In genomic region chr1:169106095-169106920, GRCh38 we compare ENCODE assay signal across 8 cellular contexts. TPM values are rescaled to one million over a fixed set of nuclear protein-coding genes. Genes with fewer than 3 reads are reported as not detected.
DNase-seq lines count a peak whose midpoint lies in the region; ATAC-seq and TF ChIP-seq lines count a peak whose summit lies in the region.

ATP1B1 (plus strand) TSS chr1:169106690; CDS start chr1:169106830, 140 bp downstream.

- ATAC-seq in RWPE2 (ENCODE audit: low read depth) = peak; percentile 78

- no peaks in the 10 kb centered on the region for H3K9me2 ChIP-seq in neural cell (ENCODE audit: insufficient read depth, low read length)

- TF ChIP-seq EP300 in neural cell (conservative IDR thresholded peaks at IDR 0.05; ENCODE audit: poor library complexity, severe bottlenecking) (peak; percentile 72), stomach (IDR thresholded peaks at IDR 0.05) (no peak)

- DNase-seq in H4 (ENCODE audit: low spot score) (peak; percentile 73), LoVo (ENCODE audit: low spot score) (peak; percentile 92), RWPE2 (ENCODE audit: low spot score) (peak; percentile 83), fibroblast of villous mesenchyme (ENCODE audit: low read depth) (peak; percentile 80), stomach (peak; percentile 94)
- peak; percentile 94 for DNase-seq in activated effector memory CD4-positive, alpha-beta T cell treated with anti-CD3 and anti-CD28 coated beads, Interleukin-2, amount 50 U/mL, for 16 hours

- H3K4me3 ChIP-seq in RWPE2 (ENCODE audit: severe bottlenecking) = peak within 1 kb of the TSS; percentile 69
- H3K4me3 ChIP-seq in fibroblast of villous mesenchyme (ENCODE audit: low read depth, low read length) = peak within 1 kb of the TSS; percentile 85
- H3K4me3 ChIP-seq in neural cell (ENCODE audit: low read length) = peak within 1 kb of the TSS; percentile 92
- H3K4me3 ChIP-seq in stomach = peak within 1 kb of the TSS; percentile 75 to 96 (median 79)

- peak within 1 kb of the TSS; percentile 88 for H2AFZ ChIP-seq in neural cell (ENCODE audit: low read depth, low read length)

- no peaks in the 10 kb centered on the region for H4K20me1 ChIP-seq in neural cell (ENCODE audit: insufficient read depth)

- WGBS in stomach, 5 donors = 0 to 1% (median 0%) methylated on average over 10 to 97 of the region's 100 CpGs

- TF ChIP-seq RAD21 in neural cell (conservative IDR thresholded peaks at IDR 0.05) = peak; percentile 39

- H3K36me3 ChIP-seq in ES-I3 (ENCODE audit: insufficient read depth, low read length) = no peaks in the 10 kb centered on the region
- H3K36me3 ChIP-seq in RWPE2 (ENCODE audit: low read depth) = peaks cover 15% of the 10 kb centered on the region
- no peaks in the 10 kb centered on the region for H3K36me3 ChIP-seq in neural cell (ENCODE audit: insufficient read depth, low read length)
- H3K36me3 ChIP-seq in stomach = peaks cover 0 to 3% (median under 1%) of the 10 kb centered on the region in 4 donors

- TF ChIP-seq CTCF in RWPE2 (IDR thresholded peaks at IDR 0.05; ENCODE audit: poor library complexity, severe bottlenecking) = no peak
- peak; percentile 48 for TF ChIP-seq CTCF in fibroblast of villous mesenchyme (IDR thresholded peaks at IDR 0.05; ENCODE audit: insufficient read depth, low read depth, low read length)
- peak; percentile 54 for TF ChIP-seq CTCF in neural cell (IDR thresholded peaks at IDR 0.05; ENCODE audit: poor library complexity, severe bottlenecking)
- peak in 5 of 7 experiments; percentile 48 to 87 (median 70) for TF ChIP-seq CTCF in stomach (IDR thresholded peaks at IDR 0.05)

- peak in 2 of 4 donors; percentile 86 to 98 for TF ChIP-seq POLR2A in stomach (IDR thresholded peaks at IDR 0.05)

- H3K27ac ChIP-seq in RWPE2 (ENCODE audit: poor library complexity, severe bottlenecking) = peak within 1 kb of the TSS; percentile 96
- peak within 1 kb of the TSS; percentile 93 for H3K27ac ChIP-seq in neural cell (ENCODE audit: low read length)
- H3K27ac ChIP-seq in stomach = peak within 1 kb of the TSS; percentile 94 to 98 (median 96)

- H3K4me1 ChIP-seq in ES-I3 (ENCODE audit: insufficient read depth, low read length) (peaks cover 56% of the 10 kb centered on the region), RWPE2 (ENCODE audit: insufficient read depth, poor library complexity, severe bottlenecking) (peaks cover 27% of the 10 kb centered on the region), stomach (peaks cover 24 to 71% (median 48%) of the 10 kb centered on the region in 4 donors)

- no peaks in the 10 kb centered on the region for H3F3A ChIP-seq in neural cell (ENCODE audit: insufficient read depth, low read length, poor library complexity, severe bottlenecking)

- peak within 1 kb of the TSS; percentile 99 for H3K4me2 ChIP-seq in neural cell (ENCODE audit: low read length)

- H3K9me3 ChIP-seq in ES-I3 (ENCODE audit: control insufficient read depth, insufficient read depth, low read length) (no peaks in the 10 kb centered on the region), RWPE2 (ENCODE audit: severe bottlenecking) (no peaks in the 10 kb centered on the region), neural cell (ENCODE audit: low read length) (no peaks in the 10 kb centered on the region), stomach (no peaks in the 10 kb centered on the region)

- peaks cover 46% of the 10 kb centered on the region for H3K79me2 ChIP-seq in neural cell (replicated peaks; ENCODE audit: insufficient read depth, low read length)

- intact Hi-C loops in stomach (cut with DNase I; ENCODE audit: low total_unique reads) = no loop called here

- H3K9ac ChIP-seq in ES-I3 (ENCODE audit: low read depth, low read length) (peak within 1 kb of the TSS; percentile 86), neural cell (ENCODE audit: low read length) (peak within 1 kb of the TSS; percentile 96)

- H3K27me3 ChIP-seq in RWPE2 (ENCODE audit: insufficient read depth, poor library complexity, severe bottlenecking) (no peaks in the 10 kb centered on the region), neural cell (ENCODE audit: insufficient read depth, low read depth, low read length) (no peaks in the 10 kb centered on the region), stomach (no peaks in the 10 kb centered on the region)

TF ChIP-seq in neural cell, 6 proteins besides CTCF, POLR2A, EP300 and RAD21:
- no peak for TF ChIP-seq SMC3 (conservative IDR thresholded peaks at IDR 0.05; ENCODE audit: poor library complexity)
- peak; percentile 82 for TF ChIP-seq POLR2AphosphoS5 (IDR thresholded peaks at IDR 0.05)
- TF ChIP-seq EZH2 (IDR thresholded peaks at IDR 0.05; ENCODE audit: borderline replicate concordance, insufficient read depth, low read length, poor library complexity, severe bottlenecking) = no peak
- peak; percentile 40 for TF ChIP-seq MXI1 (conservative IDR thresholded peaks at IDR 0.05; ENCODE audit: poor library complexity, severe bottlenecking)
- peak; percentile 72 for TF ChIP-seq REST (IDR thresholded peaks at IDR 0.05; ENCODE audit: borderline replicate concordance)

RNA-seq across cellular contexts. Expression of gene ATP1B1, which starts in this region (rescaled TPM):
- total RNA-seq in H4 (2014; rRNA removed; shearing (Covaris generic)) = 32.0 and 49.2 TPM in 2 replicates
- total RNA-seq in fibroblast of villous mesenchyme (20.6 and 37.1 TPM in 2 replicates), stomach (100 to 1,000 TPM; 106 to 507 (median 272) TPM)
- polyA plus RNA-seq in neural cell (98.8 and 114 TPM in 2 replicates), stomach (100 to 1,000 TPM in 2 of 3 donors, 10 to 100 TPM in 1; 59.9 to 176 (median 109) TPM)
- 107 and 119 TPM in 2 replicates for polyA minus RNA-seq in neural cell

Comparison
In these comparisons a context has a peak if more than half of its experiments do, and no peak if none do; other contexts are left out.
1. Peak in every context shown above with its lines: DNase-seq, ATAC-seq, H3K4me3 ChIP-seq and H3K27ac ChIP-seq.